Comparison of ENCODE assay signal across 25 cellular contexts in the genomic region with DNA sequence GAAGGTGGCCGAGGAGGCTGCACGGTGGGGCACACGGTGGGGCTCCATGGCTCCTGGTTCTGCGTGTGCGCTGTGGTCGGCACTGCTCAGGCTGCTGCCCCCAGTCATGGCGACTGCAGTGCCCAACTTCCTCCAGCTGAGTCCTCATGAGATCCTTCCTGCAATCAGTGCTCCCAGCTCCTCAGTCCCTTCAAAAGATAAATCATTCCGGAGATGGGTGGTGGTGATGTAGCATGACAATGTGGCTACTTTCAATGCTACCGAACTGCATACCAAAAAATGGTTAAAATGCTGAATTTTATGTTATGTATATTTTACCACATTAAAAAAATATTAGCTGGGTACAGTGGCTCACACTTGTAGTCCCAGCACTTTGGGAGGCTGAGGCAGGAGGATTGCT. TPM values are rescaled to one million over a fixed set of nuclear protein-coding genes. Genes with fewer than 3 reads are reported as not detected.
"Had no signal": no experiment of that assay in that cellular context is flagged by ENCODE, and none has a peak within 500 bp of the region (broad histone marks: within the 10 kb centered on the region; RNA-seq: fewer than 3 reads in every experiment).

No MANE protein-coding gene starts in this region.

- H3K36me3 Mint-ChIP-seq: IgD-negative memory B cell had no signal

- H3K4me1 ChIP-seq: SJCRH30 had no signal

- ATAC-seq: Panc1, PC-3, SK-N-SH treated with all-trans-retinoic acid at 6 μM for 48 hours had no signal

- H3K4me3 ChIP-seq: SJCRH30 had no signal

- H3K27me3 Mint-ChIP-seq: IgD-negative memory B cell had no signal

- H3K27ac Mint-ChIP-seq: IgD-negative memory B cell had no signal

- DNase-seq: KBM-7, MV-4-11, NCI-H1048, NCI-H1105, NCI-H1417, NCI-H1436 treated with DMSO at 0.1 percent for 48 hours, NCI-H1694, NCI-H187 treated with DMSO at 0.1 percent for 48 hours, NCI-H2029 treated with DMSO at 0.1 percent for 48 hours, NCI-H2227 treated with DMSO at 0.1 percent for 48 hours, NCI-H446, NCI-H510A, NCI-H524 treated with DMSO at 0.1 percent for 48 hours, NCI-H69, NCI-H774, PC-3, SHP77 treated with DMSO at 0.1 percent for 48 hours, SJCRH30 had no signal

- H3K9me3 ChIP-seq: SJCRH30 had no signal

- H3K4me3 Mint-ChIP-seq: IgD-negative memory B cell had no signal

- H3K36me3 ChIP-seq: SJCRH30 had no signal

- H3K27me3 ChIP-seq: SJCRH30 had no signal

- H3K9me3 Mint-ChIP-seq: IgD-negative memory B cell had no signal

- H3K27ac ChIP-seq: HL-60, RWPE1, SJCRH30 had no signal

RNA-seq across cellular contexts. Expression of a gene that starts 14.1 kb away (rescaled TPM):
- total RNA-seq: LHCN-M2, MCF 10A, PC-3, SJCRH30 had no signal
